In genomic region chr2:26764078-26764887, GRCh38 we compare ENCODE assay signal across 8 cellular contexts. TPM values are rescaled to one million over a fixed set of nuclear protein-coding genes. Genes with fewer than 3 reads are reported as not detected.
DNase-seq lines count a peak whose midpoint lies in the region; ATAC-seq, FAIRE-seq and TF ChIP-seq lines count a peak whose summit lies in the region.

TSS of gene SLC35F6 (plus strand) at chr2:26764284. CDS start at chr2:26764350, 66 bp downstream.

- in situ Hi-C loops in HepG2 (cut with HindIII; ENCODE audit: extremely low pct_ligation_motif_present, low pct_unique_long_range_greater_than_20kb): no loop called here

- FAIRE-seq in HepG2 (lab: Jason Lieb, UNC): peak; percentile 30

- peak within 1 kb of the TSS; percentile 94 for H3K4me2 ChIP-seq in HepG2 (ENCODE audit: low read depth, low read length)

- ATAC-seq in GM18861 (IDR thresholded peaks at IDR 0.05; ENCODE audit: unreplicated experiment) (peak; percentile 56), HG03103 (IDR thresholded peaks at IDR 0.05; ENCODE audit: low read depth, unreplicated experiment) (peak; percentile 80), HepG2 (peak; percentile 92)

- CTCF ChIA-PET in AG04449 (lab: Yijun Ruan, JAX) (interaction anchor here (1.2 to 2.1 kb wide), 2 partner anchors 13 to 186 kb away, joined by 4 to 7 read pairs; no protein-coding TSS in a partner anchor), HepG2 (lab: Yijun Ruan, JAX; ENCODE audit: low intra/inter-chr PET ratio, low total read pairs) (interaction anchor here (1.3 kb wide), 1 partner anchor 20 kb away, joined by 3 read pairs; no protein-coding TSS in a partner anchor)

- intact Hi-C loops in HepG2 (cut with micrococcal nuclease; ENCODE audit: unreplicated experiment): loop anchor here (1.0 kb wide), 1 partner anchor 8 kb away; no protein-coding TSS in a partner anchor

- TF ChIP-seq EP300 in HepG2 (IDR thresholded peaks at IDR 0.05; ENCODE audit: low read depth in 2 of 2, low read length in 2 of 2) (0 out of 4 replicates have a peak, but pooled peaks of 1 of the 2 experiments have one; percentile 18), HepG2 (CRISPR knock-in tag; IDR thresholded peaks at IDR 0.05; ENCODE audit: borderline replicate concordance) (no peak)

- H4K20me1 ChIP-seq in HepG2 (ENCODE audit: insufficient read depth, low read length): no peaks in the 10 kb centered on the region

- TF ChIP-seq POLR2A in HepG2 (IDR thresholded peaks at IDR 0.05; ENCODE audit: insufficient read depth in 1 of 2, low read depth in 2 of 2, low read length in 2 of 2): peak; percentile 77 to 88; a peak in 3 of 4 replicates

- no peak for DNase-seq in AG04449 (ENCODE audit: low read depth, low spot score)
- DNase-seq in NCI-H345 treated with DMSO at 0.1 percent for 48 hours (lab: John Stamatoyannopoulos, UW; ENCODE audit: unreplicated experiment): peak; percentile 64
- peak; percentile 72 to 76 for DNase-seq in activated CD4-positive, alpha-beta T cell treated with anti-CD3 and anti-CD28 coated beads, Interleukin-2, amount 50 U/mL, for 4 hours
- peak; percentile 89 for DNase-seq in dermis blood vessel endothelial cell
- DNase-seq in HepG2 (ENCODE audit: low spot score): peak; percentile 71
- peak; percentile 75 to 79 for DNase-seq in stimulated activated CD4-positive, alpha-beta T cell treated with anti-CD3 and anti-CD28 coated beads, Interleukin-2, amount 100 ng/mL, for 48 hours

- TF ChIP-seq RAD21 in HepG2 (CRISPR knock-in tag; IDR thresholded peaks at IDR 0.05): peak; percentile 57; the same call in 1 of the 2 replicates

- no peak within 1 kb of the TSS for H2AFZ ChIP-seq in HepG2 (ENCODE audit: low read length)

- H3K4me3 ChIP-seq in AG04449 (ENCODE audit: low read depth, low read length): peak within 1 kb of the TSS; percentile 97
- H3K4me3 ChIP-seq in HepG2 (replicated peaks in 1 of 3; ENCODE audit: insufficient read depth in 1 of 3, low read depth in 2 of 3, low read length in 3 of 3): peak within 1 kb of the TSS; percentile 91 to 97 (median 91)

- peaks cover 31% of the 10 kb centered on the region for H3K4me1 ChIP-seq in HepG2 (ENCODE audit: insufficient read depth, low read length)

- no peaks in the 10 kb centered on the region; a peak in 1 of 5 replicates for H3K27me3 ChIP-seq in HepG2 (ENCODE audit: control insufficient read depth in 1 of 2, insufficient read depth in 2 of 2, low read length in 2 of 2)

- POLR2A ChIA-PET in AG04449 (lab: Yijun Ruan, JAX) (no interaction called here), HepG2 (lab: Yijun Ruan, JAX) (interaction anchor here (0.7 to 1.5 kb wide), 4 partner anchors 8 to 22 kb away, joined by 3 to 7 read pairs (median 6); partner anchors contain the start of gene CENPA)

- WGBS in HepG2 (ENCODE audit: low lambda C conversion rate): 2% methylated on average over 50 of the region's 68 CpGs

- no peak for TF ChIP-seq CTCF in AG04449 (IDR thresholded peaks at IDR 0.05; ENCODE audit: insufficient read depth, low read length, missing control alignments)
- no peak; the same call in 1 of the 2 replicates for TF ChIP-seq CTCF in HepG2 (CRISPR knock-in tag; IDR thresholded peaks at IDR 0.05)

- H3K27ac ChIP-seq in HepG2 (ENCODE audit: extremely low read length, insufficient read depth, low read length): peak within 1 kb of the TSS; percentile 52

- no peaks in the 10 kb centered on the region for H3K9me3 ChIP-seq in HepG2 (ENCODE audit: low read length)

- no peaks in the 10 kb centered on the region; a peak in 1 of 5 replicates for H3K36me3 ChIP-seq in HepG2 (replicated peaks in 1 of 2; ENCODE audit: control insufficient read depth in 1 of 2, insufficient read depth in 2 of 2, low read length in 2 of 2)

- peak within 1 kb of the TSS; percentile 84 for H3K9ac ChIP-seq in HepG2 (ENCODE audit: insufficient read depth, low read depth, low read length)

- TSS peak; percentile 64 for BruUV-seq in HepG2 (replicated peaks; lab: Mats Ljungman, UMichigan)

- H3K79me2 ChIP-seq in HepG2 (ENCODE audit: insufficient read depth, low read length): peaks cover 24% of the 10 kb centered on the region

TF ChIP-seq in HepG2, 621 proteins besides CTCF, POLR2A, EP300 and RAD21 (continues in another document):
- TF ChIP-seq ZNF883 (CRISPR knock-in tag; IDR thresholded peaks at IDR 0.05; ENCODE audit: not compliant biosample characterization) (peak; percentile 90), ZNF513 (CRISPR knock-in tag; conservative IDR thresholded peaks at IDR 0.05) (no peak), PRDM15 (CRISPR knock-in tag; IDR thresholded peaks at IDR 0.05) (no peak), ZNF34 (CRISPR knock-in tag; IDR thresholded peaks at IDR 0.05; ENCODE audit: borderline replicate concordance) (no peak), ATF7 (IDR thresholded peaks at IDR 0.05) (no peak), ATF7 (CRISPR knock-in tag; IDR thresholded peaks at IDR 0.05) (0 out of 2 replicates have a peak, but pooled peaks have one; percentile 35), SMAD9 (CRISPR knock-in tag; IDR thresholded peaks at IDR 0.05) (0 out of 2 replicates have a peak, but pooled peaks have one; percentile 64), ZNF678 (CRISPR knock-in tag; IDR thresholded peaks at IDR 0.05) (peak; percentile 67; the same call in 1 of the 2 replicates), JUN (CRISPR knock-in tag; IDR thresholded peaks at IDR 0.05) (no peak), TBP (CRISPR knock-in tag; IDR thresholded peaks at IDR 0.05) (0 out of 2 replicates have a peak, but pooled peaks have one; percentile 92)

RNA-seq across cellular contexts. Expression of gene SLC35F6, which starts in this region (rescaled TPM):
- total RNA-seq in dermis blood vessel endothelial cell: 36.2 and 52.8 TPM in 2 replicates
- total RNA-seq in HepG2 (2016; rRNA removed; fragmentation: Illumina TruSeq; extraction: Trizol): 11.8 and 21.2 TPM in 2 replicates
- 3.5 and 3.7 TPM in 2 replicates for total RNA-seq in HepG2 (2016; cell fraction: cytosol; rRNA removed; fragmentation: Illumina TruSeq; extraction: Trizol; ENCODE audit: low read depth)
- total RNA-seq in HepG2 (2016; cell fraction: insoluble cytoplasmic fraction; rRNA removed; fragmentation: Illumina TruSeq; extraction: Trizol): 9.9 and 20.3 TPM in 2 replicates
- total RNA-seq in HepG2 (2016; cell fraction: membrane; rRNA removed; fragmentation: Illumina TruSeq; extraction: Trizol): 14.2 and 15.5 TPM in 2 replicates
- 19.3 and 24.0 TPM in 2 replicates for total RNA-seq in HepG2 (2016; cell fraction: nucleus; rRNA removed; fragmentation: Illumina TruSeq; extraction: Trizol)
- polyA plus RNA-seq in HepG2 (2011; rRNA removed): 15.2 and 19.2 TPM in 2 replicates
- polyA plus RNA-seq in HepG2 (2011; cell fraction: cytosol; rRNA removed): 16.7 and 16.8 TPM in 2 replicates
- 12.0 and 12.7 TPM in 2 replicates for polyA plus RNA-seq in HepG2 (2011; cell fraction: nucleus; rRNA removed)
- polyA plus RNA-seq in HepG2 (2012): 7.1 and 9.5 TPM in 2 replicates
- 2.7 and 3.6 TPM in 2 replicates for polyA plus RNA-seq in HepG2 (2016; cell fraction: cytosol; fragmentation: Illumina TruSeq; extraction: Trizol; ENCODE audit: low read depth)
- 7.6 and 11.6 TPM in 2 replicates for polyA plus RNA-seq in HepG2 (2016; cell fraction: insoluble cytoplasmic fraction; fragmentation: Illumina TruSeq; extraction: Trizol; ENCODE audit: low read depth)
- polyA plus RNA-seq in HepG2 (2016; cell fraction: membrane; fragmentation: Illumina TruSeq; extraction: Trizol; ENCODE audit: low read depth): 8.6 and 8.7 TPM in 2 replicates
- 26.2 and 26.3 TPM in 2 replicates for polyA plus RNA-seq in HepG2 (2016; cell fraction: nucleus; fragmentation: Illumina TruSeq; extraction: Trizol; ENCODE audit: insufficient read depth, low read depth)
- 75.6 and 115 TPM in 2 replicates for polyA minus RNA-seq in HepG2 (2011; rRNA and poly(A)+ RNA removed; ENCODE audit: low replicate concordance)
- polyA minus RNA-seq in HepG2 (2011; cell fraction: cytosol; rRNA and poly(A)+ RNA removed): 19.2 and 22.7 TPM in 2 replicates
- polyA minus RNA-seq in HepG2 (2011; cell fraction: nucleus; rRNA and poly(A)+ RNA removed): 13.9 and 16.2 TPM in 2 replicates
